In genomic region chr4:114383055-114383454, GRCh38 we compare ENCODE assay signal across 21 cellular contexts.
"Had no signal": no experiment of that assay in that cellular context is flagged by ENCODE, and none has a peak within 500 bp of the region (broad histone marks: within the 10 kb centered on the region; RNA-seq: fewer than 3 reads in every experiment).

No MANE protein-coding gene starts in this region.

- H3K27ac Mint-ChIP-seq: activated naive CD8-positive, alpha-beta T cell treated with anti-CD3 and anti-CD28 coated beads for 36 hours; effector memory CD8-positive, alpha-beta T cell; T-helper 17 cell had no signal

- H3K4me1 ChIP-seq: breast epithelium, colonic mucosa, right lobe of liver, stomach, suprapubic skin, uterus had no signal

- H3K4me3 Mint-ChIP-seq: activated naive CD8-positive, alpha-beta T cell treated with anti-CD3 and anti-CD28 coated beads for 36 hours; effector memory CD8-positive, alpha-beta T cell; T-helper 17 cell had no signal

- H3K36me3 Mint-ChIP-seq: activated naive CD8-positive, alpha-beta T cell treated with anti-CD3 and anti-CD28 coated beads for 36 hours had no signal

- H3K27me3 ChIP-seq: breast epithelium, colonic mucosa, dorsolateral prefrontal cortex, right lobe of liver, stomach, suprapubic skin, tibial nerve, uterus had no signal

- H3K9me3 Mint-ChIP-seq: activated naive CD8-positive, alpha-beta T cell treated with anti-CD3 and anti-CD28 coated beads for 36 hours; effector memory CD8-positive, alpha-beta T cell had no signal

- FAIRE-seq: endothelial cell of umbilical vein had no signal

- H3K36me3 ChIP-seq: breast epithelium, colonic mucosa, right lobe of liver, stomach, suprapubic skin, tibial nerve, uterus had no signal

- H3K27ac ChIP-seq: breast epithelium, colonic mucosa, right lobe of liver, stomach, suprapubic skin, tibial nerve, uterus had no signal

- H3K4me3 ChIP-seq: breast epithelium, colonic mucosa, dorsolateral prefrontal cortex, right lobe of liver, smooth muscle cell, stomach, suprapubic skin, tibial nerve, uterus had no signal

- H3K4me1 Mint-ChIP-seq: activated naive CD8-positive, alpha-beta T cell treated with anti-CD3 and anti-CD28 coated beads for 36 hours; T-helper 17 cell had no signal

- DNase-seq: activated CD4-positive, alpha-beta T cell treated with anti-CD3 and anti-CD28 coated beads for 4 hours; activated CD4-positive, alpha-beta T cell treated with anti-CD3 and anti-CD28 coated beads, Interleukin-2, amount 50 U/mL, for 48 hours; activated CD4-positive, CD25-positive, alpha-beta regulatory T cell; activated naive CD4-positive, alpha-beta T cell treated with Interleukin-2 at 50 U/mL for 16 hours; activated naive CD8-positive, alpha-beta T cell treated with anti-CD3 and anti-CD28 coated beads for 36 hours; activated T-cell treated with anti-CD3 and anti-CD28 coated beads, Interleukin-2, amount 50 U/mL, for 48 hours; colonic mucosa; effector memory CD8-positive, alpha-beta T cell; left colon; right lobe of liver; stimulated activated CD4-positive, alpha-beta T cell treated with anti-CD3 and anti-CD28 coated beads, Interleukin-4, amount 100 ng/mL, for 1 hour; stomach; T-helper 17 cell; uterus had no signal

- H3K9me3 ChIP-seq: breast epithelium, colonic mucosa, right lobe of liver, stomach, suprapubic skin, tibial nerve, uterus had no signal

- ATAC-seq: effector memory CD8-positive, alpha-beta T cell; esophagus mucosa; left colon; right lobe of liver; T-helper 17 cell had no signal
